1 cellular context compared by ENCODE assay signal in the genomic region with DNA sequence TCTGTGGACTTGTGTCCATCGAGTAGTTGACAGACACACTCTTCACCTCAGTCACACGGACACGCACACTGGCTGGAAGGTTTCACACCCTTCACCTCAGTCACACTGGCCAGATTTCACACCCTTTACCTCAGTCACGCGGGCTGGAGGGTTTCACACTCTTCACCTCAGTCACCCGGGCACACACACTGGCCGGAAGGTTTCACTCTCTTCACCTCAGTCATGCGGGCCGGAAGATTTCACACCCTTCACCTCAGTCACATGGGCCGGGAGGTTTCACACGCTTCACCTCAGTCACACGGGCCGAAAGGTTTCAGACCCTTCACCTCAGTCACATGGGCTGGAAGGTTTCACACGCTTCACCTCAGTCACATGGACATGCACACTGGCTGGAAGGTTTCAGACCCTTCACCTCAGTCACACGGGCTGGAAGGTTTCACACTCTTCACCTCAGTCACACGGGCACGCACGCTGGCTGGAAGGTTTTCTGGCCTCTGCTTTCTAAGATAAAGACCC.
TF ChIP-seq lines count a peak whose summit lies in the region.

No MANE protein-coding gene starts in this region.

TF ChIP-seq in K562, 482 proteins besides CTCF, POLR2A, EP300 and RAD21 (continued from another document):
- TF ChIP-seq, protein P1, sequence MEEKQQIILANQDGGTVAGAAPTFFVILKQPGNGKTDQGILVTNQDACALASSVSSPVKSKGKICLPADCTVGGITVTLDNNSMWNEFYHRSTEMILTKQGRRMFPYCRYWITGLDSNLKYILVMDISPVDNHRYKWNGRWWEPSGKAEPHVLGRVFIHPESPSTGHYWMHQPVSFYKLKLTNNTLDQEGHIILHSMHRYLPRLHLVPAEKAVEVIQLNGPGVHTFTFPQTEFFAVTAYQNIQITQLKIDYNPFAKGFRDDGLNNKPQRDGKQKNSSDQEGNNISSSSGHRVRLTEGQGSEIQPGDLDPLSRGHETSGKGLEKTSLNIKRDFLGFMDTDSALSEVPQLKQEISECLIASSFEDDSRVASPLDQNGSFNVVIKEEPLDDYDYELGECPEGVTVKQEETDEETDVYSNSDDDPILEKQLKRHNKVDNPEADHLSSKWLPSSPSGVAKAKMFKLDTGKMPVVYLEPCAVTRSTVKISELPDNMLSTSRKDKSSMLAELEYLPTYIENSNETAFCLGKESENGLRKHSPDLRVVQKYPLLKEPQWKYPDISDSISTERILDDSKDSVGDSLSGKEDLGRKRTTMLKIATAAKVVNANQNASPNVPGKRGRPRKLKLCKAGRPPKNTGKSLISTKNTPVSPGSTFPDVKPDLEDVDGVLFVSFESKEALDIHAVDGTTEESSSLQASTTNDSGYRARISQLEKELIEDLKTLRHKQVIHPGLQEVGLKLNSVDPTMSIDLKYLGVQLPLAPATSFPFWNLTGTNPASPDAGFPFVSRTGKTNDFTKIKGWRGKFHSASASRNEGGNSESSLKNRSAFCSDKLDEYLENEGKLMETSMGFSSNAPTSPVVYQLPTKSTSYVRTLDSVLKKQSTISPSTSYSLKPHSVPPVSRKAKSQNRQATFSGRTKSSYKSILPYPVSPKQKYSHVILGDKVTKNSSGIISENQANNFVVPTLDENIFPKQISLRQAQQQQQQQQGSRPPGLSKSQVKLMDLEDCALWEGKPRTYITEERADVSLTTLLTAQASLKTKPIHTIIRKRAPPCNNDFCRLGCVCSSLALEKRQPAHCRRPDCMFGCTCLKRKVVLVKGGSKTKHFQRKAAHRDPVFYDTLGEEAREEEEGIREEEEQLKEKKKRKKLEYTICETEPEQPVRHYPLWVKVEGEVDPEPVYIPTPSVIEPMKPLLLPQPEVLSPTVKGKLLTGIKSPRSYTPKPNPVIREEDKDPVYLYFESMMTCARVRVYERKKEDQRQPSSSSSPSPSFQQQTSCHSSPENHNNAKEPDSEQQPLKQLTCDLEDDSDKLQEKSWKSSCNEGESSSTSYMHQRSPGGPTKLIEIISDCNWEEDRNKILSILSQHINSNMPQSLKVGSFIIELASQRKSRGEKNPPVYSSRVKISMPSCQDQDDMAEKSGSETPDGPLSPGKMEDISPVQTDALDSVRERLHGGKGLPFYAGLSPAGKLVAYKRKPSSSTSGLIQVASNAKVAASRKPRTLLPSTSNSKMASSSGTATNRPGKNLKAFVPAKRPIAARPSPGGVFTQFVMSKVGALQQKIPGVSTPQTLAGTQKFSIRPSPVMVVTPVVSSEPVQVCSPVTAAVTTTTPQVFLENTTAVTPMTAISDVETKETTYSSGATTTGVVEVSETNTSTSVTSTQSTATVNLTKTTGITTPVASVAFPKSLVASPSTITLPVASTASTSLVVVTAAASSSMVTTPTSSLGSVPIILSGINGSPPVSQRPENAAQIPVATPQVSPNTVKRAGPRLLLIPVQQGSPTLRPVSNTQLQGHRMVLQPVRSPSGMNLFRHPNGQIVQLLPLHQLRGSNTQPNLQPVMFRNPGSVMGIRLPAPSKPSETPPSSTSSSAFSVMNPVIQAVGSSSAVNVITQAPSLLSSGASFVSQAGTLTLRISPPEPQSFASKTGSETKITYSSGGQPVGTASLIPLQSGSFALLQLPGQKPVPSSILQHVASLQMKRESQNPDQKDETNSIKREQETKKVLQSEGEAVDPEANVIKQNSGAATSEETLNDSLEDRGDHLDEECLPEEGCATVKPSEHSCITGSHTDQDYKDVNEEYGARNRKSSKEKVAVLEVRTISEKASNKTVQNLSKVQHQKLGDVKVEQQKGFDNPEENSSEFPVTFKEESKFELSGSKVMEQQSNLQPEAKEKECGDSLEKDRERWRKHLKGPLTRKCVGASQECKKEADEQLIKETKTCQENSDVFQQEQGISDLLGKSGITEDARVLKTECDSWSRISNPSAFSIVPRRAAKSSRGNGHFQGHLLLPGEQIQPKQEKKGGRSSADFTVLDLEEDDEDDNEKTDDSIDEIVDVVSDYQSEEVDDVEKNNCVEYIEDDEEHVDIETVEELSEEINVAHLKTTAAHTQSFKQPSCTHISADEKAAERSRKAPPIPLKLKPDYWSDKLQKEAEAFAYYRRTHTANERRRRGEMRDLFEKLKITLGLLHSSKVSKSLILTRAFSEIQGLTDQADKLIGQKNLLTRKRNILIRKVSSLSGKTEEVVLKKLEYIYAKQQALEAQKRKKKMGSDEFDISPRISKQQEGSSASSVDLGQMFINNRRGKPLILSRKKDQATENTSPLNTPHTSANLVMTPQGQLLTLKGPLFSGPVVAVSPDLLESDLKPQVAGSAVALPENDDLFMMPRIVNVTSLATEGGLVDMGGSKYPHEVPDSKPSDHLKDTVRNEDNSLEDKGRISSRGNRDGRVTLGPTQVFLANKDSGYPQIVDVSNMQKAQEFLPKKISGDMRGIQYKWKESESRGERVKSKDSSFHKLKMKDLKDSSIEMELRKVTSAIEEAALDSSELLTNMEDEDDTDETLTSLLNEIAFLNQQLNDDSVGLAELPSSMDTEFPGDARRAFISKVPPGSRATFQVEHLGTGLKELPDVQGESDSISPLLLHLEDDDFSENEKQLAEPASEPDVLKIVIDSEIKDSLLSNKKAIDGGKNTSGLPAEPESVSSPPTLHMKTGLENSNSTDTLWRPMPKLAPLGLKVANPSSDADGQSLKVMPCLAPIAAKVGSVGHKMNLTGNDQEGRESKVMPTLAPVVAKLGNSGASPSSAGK (IDR thresholded peaks at IDR 0.05): peak; percentile 63
- TF ChIP-seq MAFG (tag; conservative IDR thresholded peaks at IDR 0.05): no peak
- TF ChIP-seq GABPB2 (CRISPR knock-in tag; conservative IDR thresholded peaks at IDR 0.05): no peak
- TF ChIP-seq HNRNPL (IDR thresholded peaks at IDR 0.05; ENCODE audit: low read depth, low read length): no peak
- TF ChIP-seq ZMIZ1 (IDR thresholded peaks at IDR 0.05; ENCODE audit: low read depth in 2 of 2, low read length in 2 of 2): no peak
- TF ChIP-seq RAD51 (IDR thresholded peaks at IDR 0.05; ENCODE audit: borderline replicate concordance, low read depth): 0 out of 2 replicates have a peak, but pooled peaks have one; percentile 15
- TF ChIP-seq SETDB1 (IDR thresholded peaks at IDR 0.05; ENCODE audit: low read length): no peak
- no peak for TF ChIP-seq XRCC3 (IDR thresholded peaks at IDR 0.05)
- TF ChIP-seq NR2C2 (CRISPR knock-in tag; IDR thresholded peaks at IDR 0.05): no peak
- TF ChIP-seq NR2C2 (tag; IDR thresholded peaks at IDR 0.05): peak; percentile 73; the same call in 1 of the 2 replicates
- TF ChIP-seq, protein P2, sequence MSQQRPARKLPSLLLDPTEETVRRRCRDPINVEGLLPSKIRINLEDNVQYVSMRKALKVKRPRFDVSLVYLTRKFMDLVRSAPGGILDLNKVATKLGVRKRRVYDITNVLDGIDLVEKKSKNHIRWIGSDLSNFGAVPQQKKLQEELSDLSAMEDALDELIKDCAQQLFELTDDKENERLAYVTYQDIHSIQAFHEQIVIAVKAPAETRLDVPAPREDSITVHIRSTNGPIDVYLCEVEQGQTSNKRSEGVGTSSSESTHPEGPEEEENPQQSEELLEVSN (IDR thresholded peaks at IDR 0.05; ENCODE audit: borderline replicate concordance in 1 of 2, extremely low read depth in 1 of 2, insufficient read depth in 1 of 2, insufficient read length in 1 of 2, low read depth in 1 of 2, low read length in 1 of 2, poor library complexity in 1 of 2, severe bottlenecking in 1 of 2): peak in 1 of 2 experiments; percentile 31
